In the genomic region with DNA sequence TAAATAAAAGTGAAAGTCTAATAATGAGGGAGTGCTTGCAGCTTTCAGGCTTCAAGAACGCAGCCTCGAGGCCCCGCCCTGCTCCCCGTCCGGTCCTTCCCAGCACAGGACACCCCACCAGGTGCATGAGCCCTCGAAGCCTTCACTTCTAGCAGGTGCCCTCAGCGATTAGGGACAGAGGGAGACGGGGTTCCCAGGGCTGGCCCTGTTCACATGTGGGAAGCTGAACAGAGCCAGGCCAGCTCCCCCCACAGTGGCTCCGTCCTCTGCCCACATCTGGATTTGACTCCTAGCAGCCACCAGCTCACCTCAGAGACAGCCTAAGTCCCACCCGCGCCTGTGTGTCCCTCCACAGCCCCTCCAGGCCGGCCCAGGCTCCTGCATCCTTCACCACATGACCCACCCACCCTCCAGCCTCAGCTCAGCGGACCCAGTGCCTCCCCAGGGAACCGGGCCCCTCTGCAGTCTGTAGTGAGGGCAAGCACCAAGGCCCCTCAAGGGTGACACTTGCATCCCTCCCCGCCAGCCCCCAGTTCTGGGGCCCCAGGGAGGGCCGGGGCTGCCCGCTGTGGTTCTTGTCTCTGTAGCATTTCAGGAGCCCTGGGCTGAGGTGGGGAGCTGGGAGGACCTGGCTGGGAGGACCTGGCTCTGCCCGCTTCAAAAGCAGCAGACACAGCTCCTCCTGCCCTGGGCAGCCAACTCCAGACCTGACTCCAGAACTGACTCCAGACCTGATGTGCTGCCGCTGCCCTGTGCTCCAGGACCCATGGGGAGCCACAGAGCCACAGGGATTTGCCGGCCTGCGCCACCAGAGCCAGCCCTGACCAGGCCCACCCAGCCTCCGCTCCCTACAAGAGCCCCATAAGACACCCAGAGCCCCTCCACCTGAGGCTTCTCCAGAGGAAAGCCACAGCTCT, we compare ENCODE assay signal across 8 cellular contexts. TPM values are rescaled to one million over a fixed set of nuclear protein-coding genes. Genes with fewer than 3 reads are reported as not detected.
DNase-seq lines count a peak whose midpoint lies in the region; ATAC-seq lines count a peak whose summit lies in the region.

No MANE protein-coding gene starts in this region.

- intact Hi-C loops in posterior cingulate gyrus (cut with DNase I) = no loop called here

- peak in 2 of 4 experiments; percentile 10 to 15 for ATAC-seq in T-cell (replicated peaks in 1 of 4)
- ATAC-seq in naive thymus-derived CD8-positive, alpha-beta T cell = no peak

- H3K27me3 Mint-ChIP-seq in T-cell = no peaks in the 10 kb centered on the region
- H3K27me3 Mint-ChIP-seq in naive thymus-derived CD8-positive, alpha-beta T cell = no peaks in the 10 kb centered on the region

- POLR2A ChIA-PET in T-cell (lab: Charles Lee) = interaction anchor here in 1 of 2 donors (1.1 kb wide), 1 partner anchor 138 kb away, joined by 3 read pairs; a partner anchor contains a TSS
- POLR2A ChIA-PET in naive thymus-derived CD8-positive, alpha-beta T cell (lab: Charles Lee) = interaction anchor here (0.5 to 1.9 kb wide), 17 partner anchors 13 to 138 kb away, joined by 3 to 9 read pairs (median 4); a partner anchor contains a TSS

- DNase-seq in ELF-1 (ENCODE audit: low read depth, low spot score) (peak; percentile 38), T-cell (peak in 31 of 34 experiments; percentile 24 to 63 (median 49)), NCI-H748 (lab: John Stamatoyannopoulos, UW; ENCODE audit: unreplicated experiment) (no peak), D341Med (ENCODE audit: low spot score) (no peak), posterior cingulate gyrus (no peak), COLO829 (ENCODE audit: low spot score) (no peak)
- DNase-seq in naive thymus-derived CD8-positive, alpha-beta T cell = peak in 3 of 10 donors; percentile 24 to 37 (median 34)

- CTCF ChIA-PET in T-cell (lab: Charles Lee) = interaction anchor here in 1 of 2 donors (0.9 kb wide), 1 partner anchor 18 kb away, joined by 3 read pairs; no protein-coding TSS in a partner anchor

- H3K27ac Mint-ChIP-seq in T-cell = peak overlapping the region; percentile 91 to 93
- H3K27ac Mint-ChIP-seq in naive thymus-derived CD8-positive, alpha-beta T cell = peak overlapping the region; percentile 80 to 95 (median 92)

- H3K4me1 Mint-ChIP-seq in T-cell = peaks cover 19 to 50% (median 33%) of the 10 kb centered on the region in 3 donors
- peaks cover 8 to 47% (median 33%) of the 10 kb centered on the region in 4 donors for H3K4me1 Mint-ChIP-seq in naive thymus-derived CD8-positive, alpha-beta T cell

- peak overlapping the region; percentile 78 to 84 (median 83) for H3K4me3 Mint-ChIP-seq in T-cell
- H3K4me3 Mint-ChIP-seq in naive thymus-derived CD8-positive, alpha-beta T cell = peak overlapping the region; percentile 75 to 86 (median 83)

- no peaks in the 10 kb centered on the region for H3K36me3 Mint-ChIP-seq in T-cell
- H3K36me3 Mint-ChIP-seq in naive thymus-derived CD8-positive, alpha-beta T cell = peaks cover 0 to 9% (median 0%) of the 10 kb centered on the region in 3 donors

- no peaks in the 10 kb centered on the region for H3K9me3 Mint-ChIP-seq in T-cell
- H3K9me3 Mint-ChIP-seq in naive thymus-derived CD8-positive, alpha-beta T cell = no peaks in the 10 kb centered on the region

- peak overlapping the region; percentile 47 for H3K27ac ChIP-seq in cingulate gyrus (ENCODE audit: low read depth, low read length)

RNA-seq across cellular contexts. Expression of a gene that starts 27.3 kb away (rescaled TPM):
- total RNA-seq in T-cell = 100 to 1,000 TPM; 139 to 221 (median 196) TPM
- 100 to 1,000 TPM; 207 to 225 TPM for total RNA-seq in naive thymus-derived CD8-positive, alpha-beta T cell
- 100 to 1,000 TPM; 370 to 465 (median 405) TPM for polyA plus RNA-seq in naive thymus-derived CD8-positive, alpha-beta T cell

RNA-seq across cellular contexts. Expression of a gene that starts 35.9 kb away (rescaled TPM):
- 100 to 1,000 TPM in 3 of 5 donors, 10 to 100 TPM in 2; 75.7 to 119 (median 101) TPM for total RNA-seq in T-cell
- 10 to 100 TPM; 88.0 to 95.3 TPM for total RNA-seq in naive thymus-derived CD8-positive, alpha-beta T cell
- 100 to 1,000 TPM; 159 to 233 (median 187) TPM for polyA plus RNA-seq in naive thymus-derived CD8-positive, alpha-beta T cell

RNA-seq across cellular contexts. Expression of a gene that starts 43.0 kb away (rescaled TPM):
- 100 to 1,000 TPM in 3 of 5 donors, 10 to 100 TPM in 2; 90.2 to 115 (median 106) TPM for total RNA-seq in T-cell
- total RNA-seq in naive thymus-derived CD8-positive, alpha-beta T cell = 10 to 100 TPM; 69.7 to 82.4 TPM
- 1 to 10 TPM in 2 of 3 donors, under 1 TPM in 1; 0.68 to 2.3 (median 1.0) TPM for polyA plus RNA-seq in naive thymus-derived CD8-positive, alpha-beta T cell

Comparison
In these comparisons a context has a peak if more than half of its experiments do, and no peak if none do; other contexts are left out.
1. DNase-seq: peak in ELF-1 (single experiment) and T-cell (31 of 34); none in NCI-H748 (single experiment), D341Med (single experiment), posterior cingulate gyrus (0 of 10) and COLO829 (single experiment).